11 cellular contexts compared by ENCODE assay signal in the genomic region with DNA sequence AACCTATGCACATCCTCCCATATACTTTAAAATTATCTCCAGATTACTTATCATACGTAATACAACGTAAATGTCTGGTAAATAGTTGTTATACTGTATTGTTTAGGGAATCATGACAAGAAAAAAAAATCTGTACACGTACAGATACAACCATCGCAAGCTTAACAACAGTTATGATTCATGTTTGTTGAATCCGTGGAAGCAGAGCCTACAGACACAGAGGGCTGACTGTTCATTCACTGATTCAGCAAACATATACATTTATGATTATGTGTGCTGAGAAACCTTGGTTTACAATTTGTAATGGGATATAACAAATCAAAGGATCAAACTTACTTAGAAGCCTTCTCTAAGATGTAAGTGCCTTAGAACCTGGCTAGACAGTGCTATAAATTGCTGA. TPM values are rescaled to one million over a fixed set of nuclear protein-coding genes. Genes with fewer than 3 reads are reported as not detected.
DNase-seq lines count a peak whose midpoint lies in the region; ATAC-seq, FAIRE-seq and TF ChIP-seq lines count a peak whose summit lies in the region.
"Had no signal": no experiment of that assay in that cellular context is flagged by ENCODE, and none has a peak within 500 bp of the region (broad histone marks: within the 10 kb centered on the region; RNA-seq: fewer than 3 reads in every experiment).

No MANE protein-coding gene starts in this region.

- H3F3A ChIP-seq in GM23248 (ENCODE audit: insufficient read depth): no peaks in the 10 kb centered on the region

- ATAC-seq in activated naive CD8-positive, alpha-beta T cell treated with anti-CD3 and anti-CD28 coated beads, Interleukin-2, amount 10 ng/mL, durations not matched to agents 7 days and 5 days (ENCODE audit: low read depth): no peak
- no peak for ATAC-seq in GM18520 (IDR thresholded peaks at IDR 0.05; ENCODE audit: unreplicated experiment)
- ATAC-seq: gastroesophageal sphincter had no signal

- FAIRE-seq in kidney (lab: Jason Lieb, UNC): no peak

- H3K4me1 ChIP-seq in ACC112 (ENCODE audit: control insufficient read depth, insufficient read depth, low read length, unreplicated experiment) (no peaks in the 10 kb centered on the region), GM23248 (ENCODE audit: insufficient read depth) (peaks cover 9% of the 10 kb centered on the region; the same call in 1 of the 2 replicates), kidney (ENCODE audit: control insufficient read depth in 1 of 2, insufficient read depth in 1 of 2, low read depth in 1 of 2, low read length in 2 of 2) (peaks cover 0 to 11% of the 10 kb centered on the region in 2 donors), adrenal gland (replicated peaks in 1 of 2) (peaks cover 0 to 19% of the 10 kb centered on the region in 2 donors)
- H3K4me1 ChIP-seq: HAP-1 had no signal

- TF ChIP-seq CTCF in kidney (IDR thresholded peaks at IDR 0.05; ENCODE audit: borderline replicate concordance, extremely low read depth, insufficient read depth) (no peak), adrenal gland (IDR thresholded peaks at IDR 0.05) (no peak)

- H3K4me3 ChIP-seq in ACC112 (ENCODE audit: low read depth, low read length) (peak overlapping the region; percentile 92), GM23248 (peak overlapping the region; percentile 81), kidney (ENCODE audit: low read length in 2 of 2) (peak overlapping the region; percentile 76 to 95), adrenal gland (no peak overlapping the region)

- peak overlapping the region; percentile 97 for H3K4me2 ChIP-seq in GM23248 (ENCODE audit: unreplicated experiment)

- H3K9me3 ChIP-seq in GM23248 (ENCODE audit: low read depth): no peaks in the 10 kb centered on the region
- H3K9me3 ChIP-seq in kidney (ENCODE audit: control insufficient read depth in 1 of 2, low read length in 2 of 2): peaks cover 0 to 3% of the 10 kb centered on the region in 2 donors
- H3K9me3 ChIP-seq in adrenal gland (replicated peaks in 1 of 3): no peaks in the 10 kb centered on the region

- peak; percentile 48 for DNase-seq in GM23248
- DNase-seq in activated naive CD8-positive, alpha-beta T cell treated with anti-CD3 and anti-CD28 coated beads, Interleukin-2, amount 10 ng/mL, durations not matched to agents 7 days and 5 days: no peak
- no peak for DNase-seq in kidney
- no peak for DNase-seq in adrenal gland
- no peak for DNase-seq in activated effector memory CD4-positive, alpha-beta T cell treated with Interleukin-2 at 50 U/mL for 16 hours
- no peak for DNase-seq in activated CD4-positive, CD25-positive, alpha-beta regulatory T cell treated with anti-CD3 and anti-CD28 coated beads, Interleukin-2, amount 50 U/mL, for 72 hours
- DNase-seq: nucleus accumbens had no signal

- H3K4me1 Mint-ChIP-seq in activated naive CD8-positive, alpha-beta T cell treated with anti-CD3 and anti-CD28 coated beads, Interleukin-2, amount 10 ng/mL, durations not matched to agents 7 days and 5 days: peaks cover 16% of the 10 kb centered on the region

- H3K27me3 ChIP-seq in ACC112 (ENCODE audit: insufficient read depth, low read length) (no peaks in the 10 kb centered on the region), GM23248 (replicated peaks; ENCODE audit: insufficient read depth) (no peaks in the 10 kb centered on the region), adrenal gland (no peaks in the 10 kb centered on the region)
- H3K27me3 ChIP-seq: gastroesophageal sphincter had no signal

- peak overlapping the region; percentile 66 for H3K4me3 Mint-ChIP-seq in activated naive CD8-positive, alpha-beta T cell treated with anti-CD3 and anti-CD28 coated beads, Interleukin-2, amount 10 ng/mL, durations not matched to agents 7 days and 5 days

- H3K79me2 ChIP-seq in ACC112 (ENCODE audit: control insufficient read depth, insufficient read depth, low read length, unreplicated experiment): peaks cover 35% of the 10 kb centered on the region
- H3K79me2 ChIP-seq in GM23248 (ENCODE audit: insufficient read depth): peaks cover 87% of the 10 kb centered on the region

- no peak overlapping the region for H2AFZ ChIP-seq in ACC112 (ENCODE audit: low read length, unreplicated experiment)
- no peak overlapping the region for H2AFZ ChIP-seq in GM23248

- no peak for TF ChIP-seq POLR2A in adrenal gland (IDR thresholded peaks at IDR 0.05)

- H3K36me3 Mint-ChIP-seq in activated naive CD8-positive, alpha-beta T cell treated with anti-CD3 and anti-CD28 coated beads, Interleukin-2, amount 10 ng/mL, durations not matched to agents 7 days and 5 days: peaks cover 51% of the 10 kb centered on the region

- H3K36me3 ChIP-seq in ACC112 (ENCODE audit: insufficient read depth, low read length): peaks cover 18% of the 10 kb centered on the region
- H3K36me3 ChIP-seq in GM23248 (ENCODE audit: low read depth): peaks cover 21% of the 10 kb centered on the region
- H3K36me3 ChIP-seq in kidney (ENCODE audit: control insufficient read depth in 1 of 2, insufficient read depth in 2 of 2, low read length in 2 of 2): peaks cover 6 to 12% of the 10 kb centered on the region in 2 donors
- no peaks in the 10 kb centered on the region for H3K36me3 ChIP-seq in adrenal gland (replicated peaks in 1 of 2)

- WGBS in GM23248 (ENCODE audit: low coverage in 1 of 2, low lambda C conversion rate in 2 of 2, missing lambda C conversion rate in 2 of 2), 2 experiments: 64 to 65% methylated on average over 5 of the region's 5 CpGs
- WGBS in adrenal gland, 4 donors: 76 to 92% (median 82%) methylated on average over 5 of the region's 5 CpGs

- H4K20me1 ChIP-seq in GM23248 (ENCODE audit: insufficient read depth): no peaks in the 10 kb centered on the region

- no peaks in the 10 kb centered on the region for H3K9me2 ChIP-seq in GM23248 (ENCODE audit: insufficient read depth)

- H3K27ac ChIP-seq in ACC112 (ENCODE audit: low read depth, low read length) (no peak overlapping the region), GM23248 (no peak overlapping the region; the same call in 1 of the 2 replicates), kidney (ENCODE audit: low read depth in 2 of 2, low read length in 2 of 2) (no peak overlapping the region), adrenal gland (no peak overlapping the region)
- H3K27ac ChIP-seq: gastroesophageal sphincter had no signal

- POLR2A ChIA-PET in activated naive CD8-positive, alpha-beta T cell treated with anti-CD3 and anti-CD28 coated beads, Interleukin-2, amount 10 ng/mL, durations not matched to agents 7 days and 5 days (lab: Charles Lee): interaction anchor here (0.6 kb wide), 1 partner anchor 309 kb away, joined by 3 read pairs; no protein-coding TSS in a partner anchor

- intact Hi-C loops in kidney (cut with DNase I): no loop called here
- intact Hi-C loops in adrenal gland (cut with DNase I): no loop called here

- H3K27me3 Mint-ChIP-seq in activated naive CD8-positive, alpha-beta T cell treated with anti-CD3 and anti-CD28 coated beads, Interleukin-2, amount 10 ng/mL, durations not matched to agents 7 days and 5 days: no peaks in the 10 kb centered on the region

- no peak overlapping the region for H3K27ac Mint-ChIP-seq in activated naive CD8-positive, alpha-beta T cell treated with anti-CD3 and anti-CD28 coated beads, Interleukin-2, amount 10 ng/mL, durations not matched to agents 7 days and 5 days

- H3K9ac ChIP-seq in GM23248 (peak overlapping the region; percentile 82), kidney (ENCODE audit: low read length in 2 of 2) (peak overlapping the region in 1 of 2 donors; percentile 37)

- peaks cover 31% of the 10 kb centered on the region for H3K9me3 Mint-ChIP-seq in activated naive CD8-positive, alpha-beta T cell treated with anti-CD3 and anti-CD28 coated beads, Interleukin-2, amount 10 ng/mL, durations not matched to agents 7 days and 5 days

- in situ Hi-C loops in GM23248 (cut with MboI): no loop called here

RNA-seq across cellular contexts. Expression of a gene that starts 1.5 kb away (rescaled TPM):
- 11.9 and 12.9 TPM in 2 replicates for total RNA-seq in GM23248 (2014; rRNA removed; shearing (Covaris generic))
- polyA plus RNA-seq in GM23248 (2016; fragmentation: Nextera tagmentation; extraction: Ambion mirVana) (13.2 and 13.6 TPM in 2 replicates), kidney (ENCODE audit: insufficient read depth, low read depth, low replicate concordance) (5.4 TPM), adrenal gland (10 to 100 TPM in 1 of 3 donors, 1 to 10 TPM in 2; 2.2 to 16.5 (median 3.2) TPM)
- total RNA-seq in activated naive CD8-positive, alpha-beta T cell treated with anti-CD3 and anti-CD28 coated beads, Interleukin-2, amount 10 ng/mL, durations not matched to agents 7 days and 5 days: 10 to 100 TPM; 12.9 to 16.3 TPM
- total RNA-seq in kidney (12.8 TPM), adrenal gland (10 to 100 TPM in 6 of 8 donors, 1 to 10 TPM in 2; 9.4 to 16.0 (median 11.8) TPM)

RNA-seq across cellular contexts. Expression of a gene that starts 37.2 kb away (rescaled TPM):
- total RNA-seq in GM23248 (2014; rRNA removed; shearing (Covaris generic)): 9.3 and 18.6 TPM in 2 replicates
- 6.1 and 6.6 TPM in 2 replicates for polyA plus RNA-seq in GM23248 (2016; fragmentation: Nextera tagmentation; extraction: Ambion mirVana)
- total RNA-seq in activated naive CD8-positive, alpha-beta T cell treated with anti-CD3 and anti-CD28 coated beads, Interleukin-2, amount 10 ng/mL, durations not matched to agents 7 days and 5 days: 10 to 100 TPM; 14.1 TPM
- total RNA-seq in kidney: 13.0 TPM
- 4.6 TPM for polyA plus RNA-seq in kidney (ENCODE audit: insufficient read depth, low read depth, low replicate concordance)
- 10 to 100 TPM in 6 of 8 donors, 1 to 10 TPM in 2; 7.4 to 20.9 (median 12.6) TPM for total RNA-seq in adrenal gland
- polyA plus RNA-seq in adrenal gland: 10 to 100 TPM in 2 of 3 donors, 1 to 10 TPM in 1; 9.5 to 12.3 (median 10.6) TPM

RNA-seq across cellular contexts. Expression of a gene that starts 46.5 kb away (rescaled TPM):
- total RNA-seq in GM23248 (2014; rRNA removed; shearing (Covaris generic)): 8.5 and 15.0 TPM in 2 replicates
- polyA plus RNA-seq in GM23248 (2016; fragmentation: Nextera tagmentation; extraction: Ambion mirVana) (6.1 and 6.3 TPM in 2 replicates), kidney (ENCODE audit: insufficient read depth, low read depth, low replicate concordance) (4.1 TPM), adrenal gland (10 to 100 TPM in 2 of 3 donors, 1 to 10 TPM in 1; 8.1 to 16.1 (median 14.4) TPM)
- total RNA-seq in activated naive CD8-positive, alpha-beta T cell treated with anti-CD3 and anti-CD28 coated beads, Interleukin-2, amount 10 ng/mL, durations not matched to agents 7 days and 5 days: 10 to 100 TPM; 21.6 to 24.2 TPM
- total RNA-seq in kidney (17.0 TPM), adrenal gland (10 to 100 TPM in 7 of 8 donors, 1 to 10 TPM in 1; 6.0 to 21.4 (median 17.2) TPM)

Comparison
In these comparisons a context has a peak if more than half of its experiments do, and no peak if none do; other contexts are left out.
1. H3K4me3 ChIP-seq: peak in ACC112 (single experiment), GM23248 (single experiment) and kidney (2 of 2); none in adrenal gland (0 of 4).